In the genomic region with DNA sequence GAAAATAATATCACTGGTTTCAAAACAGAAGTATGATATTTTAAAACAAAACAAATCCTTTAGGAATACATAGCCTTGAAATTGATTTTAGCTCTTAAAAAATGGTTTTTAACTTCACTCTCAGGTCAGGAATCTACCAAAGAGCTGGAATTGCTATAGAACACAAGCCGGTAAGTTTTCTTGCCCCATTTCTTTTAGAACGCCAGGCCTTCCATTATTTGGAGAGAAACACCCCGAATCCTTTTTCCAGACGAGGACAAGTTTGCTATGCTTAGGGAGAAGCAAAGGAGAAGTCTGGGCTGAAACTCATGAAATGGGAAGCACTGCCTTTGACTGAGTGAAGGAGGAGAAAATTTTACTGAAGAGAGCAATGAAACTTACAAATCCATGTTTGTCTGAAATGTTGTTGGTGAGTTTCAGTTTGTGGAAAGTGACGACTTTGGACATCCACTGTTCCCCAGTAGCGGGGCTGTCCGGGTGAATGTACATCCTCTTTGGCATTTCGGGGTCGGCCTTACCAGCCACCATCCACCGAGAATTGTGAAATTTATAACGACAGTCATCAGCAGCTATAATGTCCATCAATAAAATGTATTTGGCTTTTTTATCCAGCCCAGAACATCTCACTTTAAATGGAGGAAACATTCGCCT, we compare ENCODE assay signal across 13 cellular contexts. TPM values are rescaled to one million over a fixed set of nuclear protein-coding genes. Genes with fewer than 3 reads are reported as not detected.
DNase-seq lines count a peak whose midpoint lies in the region; ATAC-seq and TF ChIP-seq lines count a peak whose summit lies in the region.
"Had no signal": no experiment of that assay in that cellular context is flagged by ENCODE, and none has a peak within 500 bp of the region (broad histone marks: within the 10 kb centered on the region; RNA-seq: fewer than 3 reads in every experiment).

No MANE protein-coding gene starts in this region.

- intact Hi-C loops in ascending aorta (cut with DNase I), result loop anchor here (10.0 kb wide), 2 partner anchors 674 to 974 kb away; no protein-coding TSS in a partner anchor
- intact Hi-C loops in gastrocnemius medialis (cut with DNase I; ENCODE audit: low total_unique reads), result loop anchor here (5.0 to 10.0 kb wide), 3 partner anchors 547 to 774 kb away; no protein-coding TSS in a partner anchor

- WGBS in hepatocyte (ENCODE audit: low lambda C conversion rate, missing lambda C conversion rate), result 2% methylated on average over 12 of the region's 12 CpGs

- H3K4me2 ChIP-seq in hepatocyte, result peak overlapping the region; percentile 78

- H3K4me3 ChIP-seq in ascending aorta (peak overlapping the region; percentile 75 to 79), hepatocyte (peak overlapping the region; percentile 90), gastrocnemius medialis (peak overlapping the region; percentile 65 to 88 (median 76))

- H3K27ac ChIP-seq in ascending aorta, result no peak overlapping the region
- H3K27ac ChIP-seq in hepatocyte, result peak overlapping the region; percentile 97
- peak overlapping the region; percentile 85 to 97 (median 94) for H3K27ac ChIP-seq in gastrocnemius medialis

- no peak for TF ChIP-seq POLR2A in gastrocnemius medialis (IDR thresholded peaks at IDR 0.05)

- peaks cover 91% of the 10 kb centered on the region for H3K79me2 ChIP-seq in hepatocyte

- no peaks in the 10 kb centered on the region for H3K9me2 ChIP-seq in hepatocyte (replicated peaks; ENCODE audit: insufficient read depth)

- DNase-seq in EL, result peak; percentile 44
- no peak for DNase-seq in ascending aorta (ENCODE audit: low spot score in 2 of 2)
- DNase-seq in hepatocyte (ENCODE audit: low spot score), result no peak
- DNase-seq in gastrocnemius medialis, result no peak
- DNase-seq in D341Med (ENCODE audit: low spot score), result no peak
- DNase-seq in SK-N-DZ (ENCODE audit: low spot score), result no peak
- no peak for DNase-seq in NCI-H1436 treated with DMSO at 0.1 percent for 48 hours (lab: John Stamatoyannopoulos, UW)
- DNase-seq in NCI-H1105 treated with DMSO at 0.1 percent for 48 hours (lab: John Stamatoyannopoulos, UW), result no peak
- DNase-seq: activated CD4-positive, alpha-beta memory T cell treated with anti-CD3 and anti-CD28 coated beads for 36 hours; COR-L47; NCI-H446; SIG-M5; stimulated activated naive CD8-positive, alpha-beta T cell treated with anti-CD3 and anti-CD28 coated beads, Interleukin-15, amount 100 ng/mL, for 72 hours had no signal

- in situ Hi-C loops in gastrocnemius medialis (cut with MboI; ENCODE audit: low sequenced_read_pairs in 4 of 4), result loop anchor here in 1 of 4 donors (25.0 kb wide), 1 partner anchor 657 kb away; no protein-coding TSS in a partner anchor

- peaks cover 7% of the 10 kb centered on the region in 2 donors for H3K4me1 ChIP-seq in ascending aorta
- peaks cover 22% of the 10 kb centered on the region for H3K4me1 ChIP-seq in hepatocyte (ENCODE audit: insufficient read depth)
- peaks cover 15% of the 10 kb centered on the region in 2 donors for H3K4me1 ChIP-seq in gastrocnemius medialis

- H3K9me3 ChIP-seq in ascending aorta, result no peaks in the 10 kb centered on the region
- H3K9me3 ChIP-seq in hepatocyte (ENCODE audit: low read depth), result no peaks in the 10 kb centered on the region
- H3K9me3 ChIP-seq in gastrocnemius medialis, result no peaks in the 10 kb centered on the region

- no peak for TF ChIP-seq CTCF in ascending aorta (IDR thresholded peaks at IDR 0.05)
- no peak for TF ChIP-seq CTCF in hepatocyte (IDR thresholded peaks at IDR 0.05; ENCODE audit: poor library complexity)
- TF ChIP-seq CTCF in gastrocnemius medialis (IDR thresholded peaks at IDR 0.05 in 4 of 5, conservative IDR thresholded peaks at IDR 0.05 in 1 of 5), result no peak

- no peak overlapping the region for H2AFZ ChIP-seq in hepatocyte

- no peak for ATAC-seq in gastrocnemius medialis
- ATAC-seq: stimulated activated naive CD8-positive, alpha-beta T cell treated with anti-CD3 and anti-CD28 coated beads, Interleukin-15, amount 100 ng/mL, for 72 hours had no signal

- H4K20me1 ChIP-seq in hepatocyte (ENCODE audit: insufficient read depth, poor library complexity, severe bottlenecking), result peaks cover 54% of the 10 kb centered on the region

- H3K27me3 ChIP-seq in ascending aorta (no peaks in the 10 kb centered on the region), hepatocyte (no peaks in the 10 kb centered on the region), gastrocnemius medialis (no peaks in the 10 kb centered on the region)

- H3K36me3 ChIP-seq in ascending aorta (no peaks in the 10 kb centered on the region), hepatocyte (replicated peaks; ENCODE audit: insufficient read depth, low read depth) (peaks cover 5% of the 10 kb centered on the region), gastrocnemius medialis (peaks cover 0 to 43% of the 10 kb centered on the region in 2 donors)

RNA-seq across cellular contexts. Expression of a gene that starts 3.4 kb away (rescaled TPM):
- total RNA-seq in ascending aorta, result 20.0 TPM
- total RNA-seq in hepatocyte, result 133 and 142 TPM in 2 replicates
- polyA plus RNA-seq in hepatocyte, result 108 and 109 TPM in 2 replicates
- total RNA-seq in gastrocnemius medialis, result 10 to 100 TPM in 3 of 4 donors, 1 to 10 TPM in 1; 7.5 to 16.7 (median 11.9) TPM
- 30.6 and 37.3 TPM in 2 replicates for polyA plus RNA-seq in SK-N-DZ (2014; cell fraction: cytosol; rRNA removed)
- polyA plus RNA-seq in SK-N-DZ (2014; cell fraction: nucleus; rRNA removed), result 52.0 and 72.6 TPM in 2 replicates
- total RNA-seq: activated CD4-positive, alpha-beta memory T cell treated with anti-CD3 and anti-CD28 coated beads for 36 hours had no signal

Comparison
In these comparisons a context has a peak if more than half of its experiments do, and no peak if none do; other contexts are left out.
1. H3K27ac ChIP-seq: peak in hepatocyte (single experiment) and gastrocnemius medialis (4 of 4); none in ascending aorta (0 of 2).
2. Peak in every context shown above with its lines, with median percentiles within 50 percentile points of each other: H3K4me3 ChIP-seq.